Comparison of ENCODE assay signal across 2 cellular contexts in genomic region chr1:155077758-155078495, GRCh38.
TF ChIP-seq lines count a peak whose summit lies in the region.

No MANE protein-coding gene starts in this region.

TF ChIP-seq in HepG2, 621 proteins besides CTCF, POLR2A, EP300 and RAD21:
- TF ChIP-seq KDM6A (CRISPR knock-in tag; IDR thresholded peaks at IDR 0.05; ENCODE audit: low read depth) (no peak), RFX3 (CRISPR knock-in tag; IDR thresholded peaks at IDR 0.05) (no peak), BCL6 (CRISPR knock-in tag; IDR thresholded peaks at IDR 0.05) (no peak), ZNF501 (CRISPR knock-in tag; IDR thresholded peaks at IDR 0.05) (no peak), ZNF12 (CRISPR knock-in tag; IDR thresholded peaks at IDR 0.05) (no peak), AFF4 (CRISPR knock-in tag; IDR thresholded peaks at IDR 0.05) (no peak), PAX8 (CRISPR knock-in tag; IDR thresholded peaks at IDR 0.05; ENCODE audit: borderline replicate concordance) (no peak), ZBED4 (CRISPR knock-in tag; IDR thresholded peaks at IDR 0.05; ENCODE audit: borderline replicate concordance) (no peak), ZNF33A (CRISPR knock-in tag; IDR thresholded peaks at IDR 0.05; ENCODE audit: borderline replicate concordance) (no peak), NR3C1 (CRISPR knock-in tag; IDR thresholded peaks at IDR 0.05) (no peak), MAF1 (CRISPR knock-in tag; IDR thresholded peaks at IDR 0.05; ENCODE audit: borderline replicate concordance) (no peak), SP5 (CRISPR knock-in tag; IDR thresholded peaks at IDR 0.05; ENCODE audit: borderline replicate concordance, low read depth) (no peak), NFRKB (IDR thresholded peaks at IDR 0.05) (no peak), ZNF205 (CRISPR knock-in tag; IDR thresholded peaks at IDR 0.05) (no peak), THAP7 (CRISPR knock-in tag; IDR thresholded peaks at IDR 0.05) (no peak), MXI1 (IDR thresholded peaks at IDR 0.05; ENCODE audit: borderline replicate concordance, low read depth, low read length) (no peak)

TF ChIP-seq in WTC11, 78 proteins besides CTCF, POLR2A, EP300 and RAD21:
- TF ChIP-seq SMAD4 (CRISPR knock-in tag; IDR thresholded peaks at IDR 0.05) (no peak), ARID4B (CRISPR knock-in tag; IDR thresholded peaks at IDR 0.05; ENCODE audit: borderline replicate concordance) (no peak), TEAD4 (CRISPR knock-in tag; IDR thresholded peaks at IDR 0.05) (no peak), ZNF416 (CRISPR knock-in tag; IDR thresholded peaks at IDR 0.05) (no peak), MAX (CRISPR knock-in tag; IDR thresholded peaks at IDR 0.05) (no peak), MYBL2 (CRISPR knock-in tag; IDR thresholded peaks at IDR 0.05) (no peak), FOXP4 (CRISPR knock-in tag; IDR thresholded peaks at IDR 0.05) (no peak), SOX15 (CRISPR knock-in tag; IDR thresholded peaks at IDR 0.05) (no peak), ATF3 (CRISPR knock-in tag; conservative IDR thresholded peaks at IDR 0.05) (no peak), RORB (CRISPR knock-in tag; IDR thresholded peaks at IDR 0.05) (no peak), GTF2I (CRISPR knock-in tag; conservative IDR thresholded peaks at IDR 0.05) (no peak), ZBTB43 (CRISPR knock-in tag; IDR thresholded peaks at IDR 0.05) (no peak), ZBTB21 (CRISPR knock-in tag; IDR thresholded peaks at IDR 0.05; ENCODE audit: borderline replicate concordance) (no peak), ZNF263 (CRISPR knock-in tag; IDR thresholded peaks at IDR 0.05; ENCODE audit: low read depth) (no peak), E2F4 (CRISPR knock-in tag; IDR thresholded peaks at IDR 0.05; ENCODE audit: borderline replicate concordance, low read depth) (no peak), ZNF512 (CRISPR knock-in tag; IDR thresholded peaks at IDR 0.05; ENCODE audit: borderline replicate concordance) (no peak), FOXP1 (CRISPR knock-in tag; IDR thresholded peaks at IDR 0.05; ENCODE audit: borderline replicate concordance) (no peak), HMGA2 (CRISPR knock-in tag; IDR thresholded peaks at IDR 0.05) (no peak)
TF ChIP-seq in WTC11: peak in this region for 0.
